Comparison of ENCODE assay signal across 8 cellular contexts in genomic region chr6:127266178-127266891, GRCh38. TPM values are rescaled to one million over a fixed set of nuclear protein-coding genes. Genes with fewer than 3 reads are reported as not detected.
A peak's percentile ranks its signal among the peaks of the same experiment; 100 is the strongest.
DNase-seq lines count a peak whose midpoint lies in the region; ATAC-seq and TF ChIP-seq lines count a peak whose summit lies in the region.

Gene RNF146, plus strand, starts transcription at chr6:127266864. Its CDS starts 13,475 bp downstream, at chr6:127280339.

- H3K27me3 Mint-ChIP-seq in T-helper 17 cell, result no peaks in the 10 kb centered on the region

- H3K36me3 Mint-ChIP-seq in T-helper 17 cell (ENCODE audit: low read depth), result peaks cover 5% of the 10 kb centered on the region

- intact Hi-C loops in uterus (cut with DNase I; ENCODE audit: low total_unique reads), result no loop called here

- peak within 1 kb of the TSS; percentile 98 for H3K27ac Mint-ChIP-seq in T-helper 17 cell

- peaks cover 27% of the 10 kb centered on the region for H3K4me1 Mint-ChIP-seq in T-helper 17 cell

- peak within 1 kb of the TSS; percentile 62 to 72 for H3K4me3 ChIP-seq in uterus

- in situ Hi-C loops in GM13976 (cut with MboI; ENCODE audit: low sequenced_read_pairs, unreplicated experiment), result no loop called here

- H3K9me3 ChIP-seq in T-helper 17 cell (ENCODE audit: control insufficient read depth, low read length, poor library complexity, severe bottlenecking), result no peaks in the 10 kb centered on the region
- no peaks in the 10 kb centered on the region for H3K9me3 ChIP-seq in uterus

- H3K4me3 Mint-ChIP-seq in T-helper 17 cell, result peak within 1 kb of the TSS; percentile 100

- no peaks in the 10 kb centered on the region for H3K36me3 ChIP-seq in uterus

- no peaks in the 10 kb centered on the region for H3K27me3 ChIP-seq in uterus

- DNase-seq in GM13976 (ENCODE audit: low spot score), result peak; percentile 90
- peak; percentile 39 for DNase-seq in NCI-H1436 treated with DMSO at 0.1 percent for 48 hours (lab: John Stamatoyannopoulos, UW)
- peak; percentile 57 to 69 (median 63) for DNase-seq in T-helper 17 cell
- DNase-seq in anterior cingulate cortex (lab: John Stamatoyannopoulos, UW), result peak; percentile 34 to 93 (median 82)
- peak; percentile 79 for DNase-seq in hepatic stellate cell (ENCODE audit: low spot score)
- peak; percentile 87 for DNase-seq in putamen (ENCODE audit: low spot score)
- peak; percentile 82 to 85 for DNase-seq in uterus

- H3K4me1 ChIP-seq in uterus, result no peaks in the 10 kb centered on the region

- TF ChIP-seq CTCF in GM13976 (IDR thresholded peaks at IDR 0.05; ENCODE audit: borderline replicate concordance, control extremely low read depth, extremely low read depth, insufficient read depth, missing control alignments) (peak; percentile 70), uterus (IDR thresholded peaks at IDR 0.05) (peak; percentile 67 to 85 (median 79))

- ATAC-seq in HG02870 (IDR thresholded peaks at IDR 0.05; ENCODE audit: unreplicated experiment), result peak; percentile 69
- peak; percentile 80 for ATAC-seq in T-helper 17 cell

- peak within 1 kb of the TSS; percentile 96 to 97 for H3K27ac ChIP-seq in uterus

- no peak for TF ChIP-seq POLR2A in uterus (IDR thresholded peaks at IDR 0.05)

RNA-seq across cellular contexts. Expression of gene RNF146, which starts in this region (rescaled TPM):
- total RNA-seq in T-helper 17 cell (10 to 100 TPM; 14.6 to 14.8 TPM), uterus (100 to 1,000 TPM in 1 of 4 donors, 10 to 100 TPM in 3; 25.9 to 102 (median 57.9) TPM)

Comparison
In these comparisons a context has a peak if more than half of its experiments do, and no peak if none do; other contexts are left out.
1. Peak in every context shown above with its lines: DNase-seq, ATAC-seq, H3K4me3 ChIP-seq and H3K27ac ChIP-seq.
2. DNase-seq: peak in every context shown above with its lines; median percentile 90 in GM13976; 87 in putamen; 84 in uterus; 82 in anterior cingulate cortex; 79 in hepatic stellate cell; 63 in T-helper 17 cell; 39 in NCI-H1436 treated with DMSO at 0.1 percent for 48 hours.